ENCODE assay signal across 10 cellular contexts in genomic region chr20:49052334-49052733, GRCh38. TPM values are rescaled to one million over a fixed set of nuclear protein-coding genes. Genes with fewer than 3 reads are reported as not detected.
DNase-seq lines count a peak whose midpoint lies in the region; ATAC-seq, FAIRE-seq and TF ChIP-seq lines count a peak whose summit lies in the region.
"Had no signal": no experiment of that assay in that cellular context is flagged by ENCODE, and none has a peak within 500 bp of the region (broad histone marks: within the 10 kb centered on the region; RNA-seq: fewer than 3 reads in every experiment).

No MANE protein-coding gene starts in this region.

- H3K4me2 ChIP-seq in K562 (ENCODE audit: insufficient read depth, low read length) (no peak overlapping the region), mesendoderm (ENCODE audit: low read length) (no peak overlapping the region)

- no peaks in the 10 kb centered on the region for H3K27me3 Mint-ChIP-seq in activated CD4-positive, alpha-beta memory T cell treated with anti-CD3 and anti-CD28 coated beads, Interleukin-2, amount 10 ng/mL, durations not matched to agents 7 days and 5 days
- H3K27me3 Mint-ChIP-seq in activated CD4-positive, alpha-beta memory T cell treated with anti-CD3 and anti-CD28 coated beads for 36 hours = no peaks in the 10 kb centered on the region

- H3K9me3 ChIP-seq in K562 (replicated peaks; ENCODE audit: control insufficient read depth, insufficient read depth, low read depth, low read length) (no peaks in the 10 kb centered on the region), right cardiac atrium (ENCODE audit: control insufficient read depth, low read length) (no peaks in the 10 kb centered on the region)

- TF ChIP-seq CTCF in K562 (IDR thresholded peaks at IDR 0.05 in 2 of 3, conservative IDR thresholded peaks at IDR 0.05 in 1 of 3; ENCODE audit: insufficient read depth in 2 of 3, low read depth in 1 of 3, low read length in 3 of 3) = peak in 1 of 3 experiments; percentile 11; a peak in 1 of 6 replicates

- in situ Hi-C loops in K562 (cut with MboI) = no loop called here

- no peak overlapping the region for H3K56ac ChIP-seq in mesendoderm (ENCODE audit: low read length)

- no peak overlapping the region for H2BK5ac ChIP-seq in mesendoderm (ENCODE audit: low read length)

- no peak overlapping the region for H3K23ac ChIP-seq in mesendoderm (ENCODE audit: low read length)

- ATAC-seq in K562 = peak; percentile 53
- ATAC-seq in right cardiac atrium = no peak
- no peak for ATAC-seq in HG03045 (IDR thresholded peaks at IDR 0.05; ENCODE audit: unreplicated experiment)

- H3K36me3 ChIP-seq in K562 (ENCODE audit: control insufficient read depth, insufficient read depth, low read length) (peaks cover 82% of the 10 kb centered on the region), mesendoderm (ENCODE audit: control insufficient read depth, insufficient read depth, low read length) (no peaks in the 10 kb centered on the region), H7 (replicated peaks; ENCODE audit: control insufficient read depth, insufficient read depth, low read length) (no peaks in the 10 kb centered on the region; the same call in none of the 2 replicates)

- H3K4me3 Mint-ChIP-seq in activated CD4-positive, alpha-beta memory T cell treated with anti-CD3 and anti-CD28 coated beads, Interleukin-2, amount 10 ng/mL, durations not matched to agents 7 days and 5 days = no peak overlapping the region
- H3K4me3 Mint-ChIP-seq in activated CD4-positive, alpha-beta memory T cell treated with anti-CD3 and anti-CD28 coated beads for 36 hours = no peak overlapping the region

- H3K9me3 Mint-ChIP-seq in activated CD4-positive, alpha-beta memory T cell treated with anti-CD3 and anti-CD28 coated beads, Interleukin-2, amount 10 ng/mL, durations not matched to agents 7 days and 5 days = no peaks in the 10 kb centered on the region
- H3K9me3 Mint-ChIP-seq in activated CD4-positive, alpha-beta memory T cell treated with anti-CD3 and anti-CD28 coated beads for 36 hours = no peaks in the 10 kb centered on the region

- no TSS peak for BruUV-seq in K562 (replicated peaks; lab: Mats Ljungman, UMichigan)

- H2BK120ac ChIP-seq in mesendoderm (ENCODE audit: low read depth, low read length) = no peak overlapping the region

- intact Hi-C loops in activated CD4-positive, alpha-beta memory T cell treated with anti-CD3 and anti-CD28 coated beads for 36 hours (cut with micrococcal nuclease) = no loop called here
- intact Hi-C loops in K562 (cut with micrococcal nuclease) = no loop called here
- intact Hi-C loops in right cardiac atrium (cut with DNase I) = no loop called here

- no peak for FAIRE-seq in K562 (lab: Jason Lieb, UNC)

- peaks cover 60% of the 10 kb centered on the region for H3K4me1 Mint-ChIP-seq in activated CD4-positive, alpha-beta memory T cell treated with anti-CD3 and anti-CD28 coated beads, Interleukin-2, amount 10 ng/mL, durations not matched to agents 7 days and 5 days
- peaks cover 55% of the 10 kb centered on the region for H3K4me1 Mint-ChIP-seq in activated CD4-positive, alpha-beta memory T cell treated with anti-CD3 and anti-CD28 coated beads for 36 hours (ENCODE audit: low read depth)

- peak overlapping the region; percentile 56 for H3K27ac Mint-ChIP-seq in activated CD4-positive, alpha-beta memory T cell treated with anti-CD3 and anti-CD28 coated beads, Interleukin-2, amount 10 ng/mL, durations not matched to agents 7 days and 5 days
- H3K27ac Mint-ChIP-seq in activated CD4-positive, alpha-beta memory T cell treated with anti-CD3 and anti-CD28 coated beads for 36 hours = no peak overlapping the region

- no peak overlapping the region for H2AK5ac ChIP-seq in mesendoderm (ENCODE audit: low read length)

- H3K36me3 Mint-ChIP-seq in activated CD4-positive, alpha-beta memory T cell treated with anti-CD3 and anti-CD28 coated beads, Interleukin-2, amount 10 ng/mL, durations not matched to agents 7 days and 5 days (ENCODE audit: low read depth) = peaks cover 58% of the 10 kb centered on the region
- H3K36me3 Mint-ChIP-seq in activated CD4-positive, alpha-beta memory T cell treated with anti-CD3 and anti-CD28 coated beads for 36 hours = peaks cover 37% of the 10 kb centered on the region

- H3K18ac ChIP-seq in mesendoderm (ENCODE audit: low read length) = no peak overlapping the region

- H3K9ac ChIP-seq in K562 (ENCODE audit: insufficient read depth in 1 of 2, low read depth in 2 of 2, low read length in 2 of 2) (no peak overlapping the region), mesendoderm (ENCODE audit: low read length) (no peak overlapping the region)

- H3K4me1 ChIP-seq in K562 (replicated peaks in 1 of 2; ENCODE audit: control insufficient read depth in 2 of 2, insufficient read depth in 2 of 2, low read length in 2 of 2) (peaks cover 3 to 16% of the 10 kb centered on the region in 2 experiments; a peak in 3 of 5 replicates), mesendoderm (ENCODE audit: control insufficient read depth, low read depth, low read length) (peaks cover 12% of the 10 kb centered on the region), right cardiac atrium (ENCODE audit: control insufficient read depth, insufficient read depth, low read length) (no peaks in the 10 kb centered on the region)

- no peak overlapping the region for H4K8ac ChIP-seq in mesendoderm (ENCODE audit: low read depth, low read length)

- no peak for TF ChIP-seq EP300 in K562 (IDR thresholded peaks at IDR 0.05; ENCODE audit: low read length)

- TF ChIP-seq RAD21 in K562 (CRISPR knock-in tag; conservative IDR thresholded peaks at IDR 0.05 in 1 of 2, IDR thresholded peaks at IDR 0.05 in 1 of 2) = peak in 1 of 2 experiments; percentile 28; a peak in 2 of 4 replicates

- no peak overlapping the region for H2AFZ ChIP-seq in K562 (ENCODE audit: low read depth, low read length)

- peaks cover 100% of the 10 kb centered on the region for H3K79me2 ChIP-seq in K562 (ENCODE audit: control insufficient read depth, insufficient read depth, low read length)
- H3K79me2 ChIP-seq in mesendoderm (ENCODE audit: control insufficient read depth, insufficient read depth, low read length) = peaks cover 93% of the 10 kb centered on the region

- CTCF ChIA-PET in activated CD4-positive, alpha-beta memory T cell treated with anti-CD3 and anti-CD28 coated beads, Interleukin-2, amount 10 ng/mL, durations not matched to agents 7 days and 5 days (lab: Charles Lee) = no interaction called here
- CTCF ChIA-PET in activated CD4-positive, alpha-beta memory T cell treated with anti-CD3 and anti-CD28 coated beads for 36 hours (lab: Charles Lee) = no interaction called here
- CTCF ChIA-PET in K562 (lab: Yijun Ruan, JAX; ENCODE audit: low intra/inter-chr PET ratio) = no interaction called here

- POLR2A ChIA-PET in activated CD4-positive, alpha-beta memory T cell treated with anti-CD3 and anti-CD28 coated beads, Interleukin-2, amount 10 ng/mL, durations not matched to agents 7 days and 5 days (lab: Charles Lee) = no interaction called here
- POLR2A ChIA-PET in activated CD4-positive, alpha-beta memory T cell treated with anti-CD3 and anti-CD28 coated beads for 36 hours (lab: Charles Lee) = no interaction called here
- POLR2A ChIA-PET in K562 (lab: Yijun Ruan, JAX) = interaction anchor here (0.6 kb wide), 1 partner anchor 151 kb away, joined by 4 read pairs; no protein-coding TSS in a partner anchor

- H3K4ac ChIP-seq in mesendoderm (ENCODE audit: low read depth, low read length) = no peak overlapping the region

- no peaks in the 10 kb centered on the region for H3K9me1 ChIP-seq in K562 (ENCODE audit: control insufficient read depth, insufficient read depth, low read length)

- no peak overlapping the region for H3K4me3 ChIP-seq in K562
- H3K4me3 ChIP-seq in mesendoderm (ENCODE audit: low read length) = no peak overlapping the region
- H3K4me3 ChIP-seq in right cardiac atrium (ENCODE audit: low read length) = no peak overlapping the region
- H3K4me3 ChIP-seq in H7 (ENCODE audit: insufficient read depth, low read depth, low read length) = no peak overlapping the region

- no peak overlapping the region for H4K5ac ChIP-seq in mesendoderm (ENCODE audit: low read length)

- H3K79me1 ChIP-seq in mesendoderm (ENCODE audit: low read length) = peaks cover 3% of the 10 kb centered on the region

- H2BK15ac ChIP-seq in mesendoderm (replicated peaks; ENCODE audit: low read depth) = no peak overlapping the region

- WGBS in K562 (ENCODE audit: insufficient coverage, low coverage, missing lambda C conversion rate) = 52% methylated on average over 1 of the region's 1 CpG
- no CpG with 5 or more reads among the region's 1 CpG for WGBS in mesendoderm (ENCODE audit: extremely low coverage, insufficient coverage, low lambda C conversion rate)
- 88% methylated on average over 1 of the region's 1 CpG for WGBS in right cardiac atrium

- peaks cover 40% of the 10 kb centered on the region for H4K20me1 ChIP-seq in K562 (replicated peaks; ENCODE audit: control insufficient read depth, insufficient read depth, low read length)

- no peaks in the 10 kb centered on the region for H3K27me3 ChIP-seq in K562 (ENCODE audit: control insufficient read depth in 2 of 2, insufficient read depth in 2 of 2, low read length in 2 of 2)
- no peaks in the 10 kb centered on the region for H3K27me3 ChIP-seq in mesendoderm (ENCODE audit: insufficient read depth, low read length, poor library complexity)
- no peaks in the 10 kb centered on the region for H3K27me3 ChIP-seq in right cardiac atrium (ENCODE audit: control insufficient read depth, insufficient read depth)
- no peaks in the 10 kb centered on the region for H3K27me3 ChIP-seq in H7 (ENCODE audit: control insufficient read depth, insufficient read depth, low read length)

- no peak for DNase-seq in activated CD4-positive, alpha-beta memory T cell treated with anti-CD3 and anti-CD28 coated beads, Interleukin-2, amount 10 ng/mL, durations not matched to agents 7 days and 5 days
- no peak for DNase-seq in activated CD4-positive, alpha-beta memory T cell treated with anti-CD3 and anti-CD28 coated beads for 36 hours
- peak; percentile 15 for DNase-seq in M059J (ENCODE audit: low read depth)
- no peak for DNase-seq in K562 (ENCODE audit: extremely low read depth in 1 of 4, low spot score in 3 of 4)
- peak; percentile 56 for DNase-seq in mesendoderm
- no peak for DNase-seq in right cardiac atrium
- DNase-seq in H7 = no peak
- DNase-seq: NCI-H187, T-helper 9 cell had no signal

- no peak for TF ChIP-seq POLR2A in K562 (conservative IDR thresholded peaks at IDR 0.05)

- H3K27ac ChIP-seq in K562 (ENCODE audit: extremely low read depth, low read depth, low read length) = no peak overlapping the region
- no peak overlapping the region for H3K27ac ChIP-seq in mesendoderm (ENCODE audit: low read depth, low read length)
- H3K27ac ChIP-seq in right cardiac atrium (ENCODE audit: low read length) = no peak overlapping the region

RNA-seq across cellular contexts. Expression of gene CSE1L, which starts 6.2 kb away (rescaled TPM):
- 10 to 100 TPM; 65.6 to 67.8 TPM for total RNA-seq in activated CD4-positive, alpha-beta memory T cell treated with anti-CD3 and anti-CD28 coated beads, Interleukin-2, amount 10 ng/mL, durations not matched to agents 7 days and 5 days
- total RNA-seq in activated CD4-positive, alpha-beta memory T cell treated with anti-CD3 and anti-CD28 coated beads for 36 hours = 100 to 1,000 TPM; 107 to 109 TPM
- total RNA-seq in M059J (2014; rRNA removed; shearing (Covaris generic)) = 217 and 266 TPM in 2 replicates
- total RNA-seq in K562 (2011; cell fraction: chromatin; rRNA removed; ENCODE audit: low replicate concordance) = 43.1 and 111 TPM in 2 replicates
- 30.4 and 30.7 TPM in 2 replicates for total RNA-seq in K562 (2011; cell fraction: nucleolus; rRNA removed)
- 50.2 and 60.6 TPM in 2 replicates for total RNA-seq in K562 (2011; cell fraction: nucleoplasm; rRNA removed)
- total RNA-seq in K562 (2014; rRNA removed) (163 and 169 TPM in 2 replicates), K562 (2014; rRNA removed; fragmentation: Illumina TruSeq; extraction: Trizol) (280 and 305 TPM in 2 replicates), K562 (2015; rRNA removed; fragmentation: Illumina TruSeq; extraction: Trizol) (228 and 249 TPM in 2 replicates), K562 (2021) (206 and 219 TPM in 2 replicates), right cardiac atrium (10 to 100 TPM; 28.7 to 39.3 (median 34.3) TPM)
- polyA plus RNA-seq in K562 (2011; rRNA removed) (152 and 223 TPM in 2 replicates), K562 (2014; fragmentation: Illumina TruSeq; extraction: Trizol) (203 and 255 TPM in 2 replicates), K562 (2014; fragmentation: Nextera tagmentation; extraction: Ambion mirVana) (100 to 1,000 TPM; 138 to 209 TPM), K562 (2014; rRNA removed) (171 and 188 TPM in 2 replicates), right cardiac atrium (24.6 TPM)
- 51.7 and 85.9 TPM in 2 replicates for polyA plus RNA-seq in K562 (2011; cell fraction: cytosol; rRNA removed)
- polyA plus RNA-seq in K562 (2011; cell fraction: nucleus; rRNA removed) = 47.4 and 55.3 TPM in 2 replicates
- 102 and 125 TPM in 2 replicates for polyA plus RNA-seq in K562 (2012)
- 239 and 241 TPM in 2 replicates for polyA minus RNA-seq in K562 (2011; rRNA and poly(A)+ RNA removed)
- polyA minus RNA-seq in K562 (2011; cell fraction: cytosol; rRNA and poly(A)+ RNA removed) = 72.9 and 95.6 TPM in 2 replicates
- polyA minus RNA-seq in K562 (2011; cell fraction: nucleus; rRNA and poly(A)+ RNA removed) = 23.7 and 44.5 TPM in 2 replicates
- 255 TPM for polyA plus RNA-seq in mesendoderm (2013, experiment 1 of 2)
- 249 TPM for polyA plus RNA-seq in mesendoderm (2013, experiment 2 of 2)
- 214 and 248 TPM in 2 replicates for total RNA-seq in H7 (2014; rRNA removed; shearing (Covaris generic))

Comparison
In these comparisons a context has a peak if more than half of its experiments do, and no peak if none do; other contexts are left out.
1. DNase-seq: peak in M059J (single experiment) and mesendoderm (single experiment); none in activated CD4-positive, alpha-beta memory T cell treated with anti-CD3 and anti-CD28 coated beads, Interleukin-2, amount 10 ng/mL, durations not matched to agents 7 days and 5 days (single experiment), activated CD4-positive, alpha-beta memory T cell treated with anti-CD3 and anti-CD28 coated beads for 36 hours (single experiment), K562 (0 of 4), right cardiac atrium (0 of 3) and H7 (single experiment).